In the genomic region with DNA sequence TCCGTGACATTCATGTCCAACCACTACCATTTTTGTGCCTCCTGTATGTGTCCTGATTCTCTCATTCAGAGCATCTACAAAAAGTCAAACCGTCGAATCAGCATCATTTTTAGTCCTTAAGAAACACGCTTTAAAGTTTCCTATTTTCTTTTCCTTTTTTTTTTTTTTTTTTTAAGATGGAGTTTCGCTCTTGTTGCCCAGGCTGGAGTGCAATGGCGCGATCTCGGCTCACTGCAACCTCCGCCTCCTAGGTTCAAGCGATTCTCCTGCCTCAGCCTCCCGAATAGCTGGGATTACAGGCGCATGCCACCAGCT, we compare ENCODE assay signal across 8 cellular contexts. TPM values are rescaled to one million over a fixed set of nuclear protein-coding genes. Genes with fewer than 3 reads are reported as not detected.
A peak's percentile ranks its signal among the peaks of the same experiment; 100 is the strongest.
DNase-seq lines count a peak whose midpoint lies in the region; ATAC-seq and TF ChIP-seq lines count a peak whose summit lies in the region.
"Not testable (repeated sequence)": the region's sequence is repeated elsewhere in the genome, so short reads cannot be mapped to it uniquely, and the experiment has no call there.

No MANE protein-coding gene starts in this region.

- H3K9ac ChIP-seq in endodermal cell (ENCODE audit: extremely low read depth, low read length, poor library complexity, severe bottlenecking); neural progenitor cell: not testable (repeated sequence)

- H3K4me1 Mint-ChIP-seq in endodermal cell, result peaks cover 15% of the 10 kb centered on the region
- H3K4me1 Mint-ChIP-seq in immature natural killer cell, result peaks cover 10 to 14% of the 10 kb centered on the region in 2 donors
- peaks cover 39% of the 10 kb centered on the region for H3K4me1 Mint-ChIP-seq in neural progenitor cell
- peaks cover 21% of the 10 kb centered on the region for H3K4me1 Mint-ChIP-seq in stimulated activated naive CD8-positive, alpha-beta T cell treated with anti-CD3 and anti-CD28 coated beads, Interleukin-15, amount 100 ng/mL, for 72 hours

- peaks cover 11% of the 10 kb centered on the region for H3F3A ChIP-seq in neural progenitor cell (ENCODE audit: low read depth)

- not testable (repeated sequence) for ATAC-seq in stimulated activated naive CD8-positive, alpha-beta T cell treated with anti-CD3 and anti-CD28 coated beads, Interleukin-15, amount 100 ng/mL, for 72 hours

- H3K9me3 ChIP-seq in endodermal cell (ENCODE audit: control insufficient read depth, low read length); neural progenitor cell (ENCODE audit: low read depth): not testable (repeated sequence)

- WGBS in endodermal cell (ENCODE audit: insufficient coverage in 1 of 2, insufficient read length in 1 of 2), 2 experiments, result 90 to 94% methylated on average over 2 to 7 of the region's 12 CpGs

- peak overlapping the region; percentile 53 for H3K4me3 Mint-ChIP-seq in endodermal cell
- H3K4me3 Mint-ChIP-seq in immature natural killer cell, result peak overlapping the region; percentile 20 to 90 (median 44)
- peak overlapping the region; percentile 93 for H3K4me3 Mint-ChIP-seq in neural progenitor cell
- H3K4me3 Mint-ChIP-seq in stimulated activated naive CD8-positive, alpha-beta T cell treated with anti-CD3 and anti-CD28 coated beads, Interleukin-15, amount 100 ng/mL, for 72 hours, result peak overlapping the region; percentile 46 to 69

- H3K27me3 ChIP-seq in endodermal cell (ENCODE audit: control insufficient read depth, insufficient read depth, low read length, poor library complexity, severe bottlenecking) (peaks cover 49% of the 10 kb centered on the region), neural progenitor cell (peaks cover 37% of the 10 kb centered on the region)

- H4K20me1 ChIP-seq in neural progenitor cell (ENCODE audit: low read depth), result not testable (repeated sequence)

- H3K27ac ChIP-seq in VCaP, result peak overlapping the region; percentile 95
- not testable (repeated sequence) for H3K27ac ChIP-seq in endodermal cell (ENCODE audit: low read depth, low read length); neural progenitor cell

- peak overlapping the region; percentile 77 for H3K4me3 ChIP-seq in AG10803 (ENCODE audit: low read length)
- H3K4me3 ChIP-seq in HFF-Myc (replicated peaks; ENCODE audit: low read depth, low read length), result peak overlapping the region; percentile 65
- peak overlapping the region; percentile 64 for H3K4me3 ChIP-seq in astrocyte of the cerebellum (ENCODE audit: low read depth, low read length)
- H3K4me3 ChIP-seq in endodermal cell (ENCODE audit: low read length); neural progenitor cell: not testable (repeated sequence)

- not testable (repeated sequence) for H3K27ac Mint-ChIP-seq in endodermal cell; neural progenitor cell; stimulated activated naive CD8-positive, alpha-beta T cell treated with anti-CD3 and anti-CD28 coated beads, Interleukin-15, amount 100 ng/mL, for 72 hours
- peak overlapping the region in 1 of 6 donors; percentile 38 for H3K27ac Mint-ChIP-seq in immature natural killer cell

- not testable (repeated sequence) for H3K4me1 ChIP-seq in endodermal cell (ENCODE audit: control insufficient read depth, insufficient read depth, low read length); neural progenitor cell

- DNase-seq in AG10803 (ENCODE audit: low read depth); HFF-Myc (ENCODE audit: extremely low read depth, low read depth); astrocyte of the cerebellum (ENCODE audit: low read depth); endodermal cell; immature natural killer cell; neural progenitor cell (ENCODE audit: low spot score); stimulated activated naive CD8-positive, alpha-beta T cell treated with anti-CD3 and anti-CD28 coated beads, Interleukin-15, amount 100 ng/mL, for 72 hours: not testable (repeated sequence)

- not testable (repeated sequence) for H3K9me3 Mint-ChIP-seq in endodermal cell; immature natural killer cell; neural progenitor cell; stimulated activated naive CD8-positive, alpha-beta T cell treated with anti-CD3 and anti-CD28 coated beads, Interleukin-15, amount 100 ng/mL, for 72 hours

- TF ChIP-seq CTCF in AG10803 (conservative IDR thresholded peaks at IDR 0.05; ENCODE audit: low read length); HFF-Myc (IDR thresholded peaks at IDR 0.05; ENCODE audit: low read depth, low read length, missing control alignments); VCaP (conservative IDR thresholded peaks at IDR 0.05); astrocyte of the cerebellum (IDR thresholded peaks at IDR 0.05; ENCODE audit: low read depth, low read length, missing control alignments); endodermal cell (conservative IDR thresholded peaks at IDR 0.05); neural progenitor cell (IDR thresholded peaks at IDR 0.05): not testable (repeated sequence)

- in situ Hi-C loops in astrocyte of the cerebellum (cut with HindIII; ENCODE audit: low sequenced_read_pairs), result not testable (repeated sequence)

- H3K27me3 Mint-ChIP-seq in endodermal cell (ENCODE audit: insufficient read depth), result peaks cover 44% of the 10 kb centered on the region
- H3K27me3 Mint-ChIP-seq in immature natural killer cell (ENCODE audit: low read depth in 3 of 3), result peaks cover 3 to 14% (median 7%) of the 10 kb centered on the region in 3 donors
- H3K27me3 Mint-ChIP-seq in neural progenitor cell (ENCODE audit: insufficient read depth, low read depth), result not testable (repeated sequence)
- H3K27me3 Mint-ChIP-seq in stimulated activated naive CD8-positive, alpha-beta T cell treated with anti-CD3 and anti-CD28 coated beads, Interleukin-15, amount 100 ng/mL, for 72 hours, result peaks cover 29% of the 10 kb centered on the region

- not testable (repeated sequence) for H3K36me3 ChIP-seq in endodermal cell (ENCODE audit: control insufficient read depth, insufficient read depth, low read length); neural progenitor cell

- H3K36me3 Mint-ChIP-seq in endodermal cell (ENCODE audit: low read depth); immature natural killer cell; neural progenitor cell: not testable (repeated sequence)

- H3K4me2 ChIP-seq in neural progenitor cell, result not testable (repeated sequence)

- not testable (repeated sequence) for H3K79me2 ChIP-seq in neural progenitor cell (ENCODE audit: low read depth)

- H2AFZ ChIP-seq in neural progenitor cell (replicated peaks), result not testable (repeated sequence)

RNA-seq across cellular contexts. Expression of a gene that starts 1.8 kb away (rescaled TPM):
- total RNA-seq in endodermal cell (1 to 10 TPM; 3.6 to 6.0 TPM), neural progenitor cell (ENCODE audit: low replicate concordance) (2.2 and 2.8 TPM in 2 replicates)
- 14.1 TPM for polyA plus RNA-seq in endodermal cell (2013, experiment 1 of 2)
- 13.2 TPM for polyA plus RNA-seq in endodermal cell (2013, experiment 2 of 2)
- under 1 TPM in 2 of 3 donors, not detected in 1; 0.34 to 0.73 TPM for polyA plus RNA-seq in immature natural killer cell

RNA-seq across cellular contexts. Expression of a gene that starts 35.5 kb away (rescaled TPM):
- total RNA-seq in endodermal cell, result not detected
- not detected for polyA plus RNA-seq in endodermal cell (2013, experiment 1 of 2)
- not detected for polyA plus RNA-seq in endodermal cell (2013, experiment 2 of 2)
- polyA plus RNA-seq in immature natural killer cell, result not detected
- total RNA-seq in neural progenitor cell (ENCODE audit: low replicate concordance), result not detected in 2 replicates
